ENCODE assay signal across 8 cellular contexts in the genomic region with DNA sequence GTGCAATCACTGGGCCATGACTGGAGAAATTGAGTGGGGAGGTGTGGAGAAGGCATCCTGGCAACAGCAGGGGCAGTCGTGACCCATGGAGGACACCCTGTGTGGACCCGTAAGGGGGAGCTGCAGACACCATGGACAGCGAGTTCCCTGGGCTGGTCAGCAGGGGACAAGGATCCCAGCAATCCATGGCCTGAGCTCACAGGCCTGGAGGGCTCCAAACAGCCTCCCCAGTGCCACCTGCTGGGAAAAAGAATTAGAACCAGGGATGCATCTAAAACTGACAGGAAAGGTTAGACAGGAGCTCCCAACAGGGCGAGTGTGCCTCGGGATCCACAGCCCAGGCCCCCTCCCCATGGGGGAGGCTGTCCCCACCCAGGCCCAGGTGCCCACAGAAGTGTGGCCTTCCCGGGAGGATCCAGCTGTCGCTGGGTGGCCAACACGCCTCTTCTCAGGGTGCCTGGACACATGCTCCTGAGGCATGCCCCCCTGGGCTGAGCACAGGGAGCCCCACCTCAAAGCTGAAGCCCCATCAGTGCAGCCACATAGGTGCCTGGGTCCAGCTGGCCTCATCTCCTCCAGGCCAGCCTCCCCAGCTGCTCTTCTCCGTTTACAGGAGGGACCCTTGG. TPM values are rescaled to one million over a fixed set of nuclear protein-coding genes. Genes with fewer than 3 reads are reported as not detected.
DNase-seq lines count a peak whose midpoint lies in the region; ATAC-seq and TF ChIP-seq lines count a peak whose summit lies in the region.

No MANE protein-coding gene starts in this region.

- TF ChIP-seq POLR2A in prostate gland (IDR thresholded peaks at IDR 0.05) = no peak

- H3K4me3 ChIP-seq in MM.1S (ENCODE audit: low read length) (no peak overlapping the region), prostate gland (no peak overlapping the region)

- no peak for ATAC-seq in HG03280 (IDR thresholded peaks at IDR 0.05; ENCODE audit: unreplicated experiment)
- ATAC-seq in GM18498 (IDR thresholded peaks at IDR 0.05; ENCODE audit: unreplicated experiment) = no peak

- H3K4me1 ChIP-seq in MM.1S (ENCODE audit: low read length) = no peaks in the 10 kb centered on the region
- no peaks in the 10 kb centered on the region for H3K4me1 ChIP-seq in prostate gland (replicated peaks)

- H3K27ac ChIP-seq in MM.1S (ENCODE audit: low read length) (no peak overlapping the region), prostate gland (no peak overlapping the region)

- H3K27me3 Mint-ChIP-seq in glutamatergic neuron (ENCODE audit: unreplicated experiment) = no peaks in the 10 kb centered on the region

- TF ChIP-seq CTCF in MM.1S (IDR thresholded peaks at IDR 0.05; ENCODE audit: low read length) (peak; percentile 29), glutamatergic neuron (IDR thresholded peaks at IDR 0.05; ENCODE audit: partially characterized antibody, unreplicated experiment) (peak; percentile 54), prostate gland (IDR thresholded peaks at IDR 0.05) (peak in 3 of 4 experiments; percentile 52 to 69 (median 67))

- H3K27ac Mint-ChIP-seq in glutamatergic neuron (ENCODE audit: unreplicated experiment) = no peak overlapping the region

- H3K4me1 Mint-ChIP-seq in glutamatergic neuron (ENCODE audit: low read depth, unreplicated experiment) = peaks cover 4% of the 10 kb centered on the region

- H3K27me3 ChIP-seq in MM.1S (replicated peaks; ENCODE audit: insufficient read depth, low read length) = peaks cover 75% of the 10 kb centered on the region
- H3K27me3 ChIP-seq in prostate gland (replicated peaks; ENCODE audit: insufficient read depth) = no peaks in the 10 kb centered on the region

- peaks cover 11% of the 10 kb centered on the region for H3K9me3 Mint-ChIP-seq in glutamatergic neuron (ENCODE audit: unreplicated experiment)

- DNase-seq in NCI-H82 (lab: John Stamatoyannopoulos, UW) (peak; percentile 77), NCI-H82 treated with DMSO at 0.1 percent for 48 hours (lab: John Stamatoyannopoulos, UW; ENCODE audit: unreplicated experiment) (no peak), MM.1S (no peak), UCSD-AML1 (lab: John Stamatoyannopoulos, UW; ENCODE audit: unreplicated experiment) (peak; percentile 32), glutamatergic neuron (peak; percentile 82), prostate gland (ENCODE audit: low spot score) (peak; percentile 49)

- H3K9me2 ChIP-seq in MM.1S (replicated peaks; ENCODE audit: insufficient read depth, low read length) = no peaks in the 10 kb centered on the region

- H2AFZ ChIP-seq in MM.1S (ENCODE audit: low read length) = no peak overlapping the region

- peaks cover 7% of the 10 kb centered on the region for H3K36me3 Mint-ChIP-seq in glutamatergic neuron (ENCODE audit: unreplicated experiment)

- WGBS in prostate gland = 34% methylated on average over 9 of the region's 9 CpGs

- intact Hi-C loops in prostate gland (cut with DNase I) = no loop called here

- H4K20me1 ChIP-seq in MM.1S (ENCODE audit: insufficient read depth, low read length) = no peaks in the 10 kb centered on the region

- H3K4me3 Mint-ChIP-seq in glutamatergic neuron (ENCODE audit: unreplicated experiment) = no peak overlapping the region

- H3K9me3 ChIP-seq in MM.1S (replicated peaks; ENCODE audit: insufficient read depth, low read length) (no peaks in the 10 kb centered on the region), prostate gland (no peaks in the 10 kb centered on the region)

- H3K9ac ChIP-seq in MM.1S (ENCODE audit: low read length) = no peak overlapping the region

- H3K36me3 ChIP-seq in MM.1S (replicated peaks; ENCODE audit: insufficient read depth, low read length) = no peaks in the 10 kb centered on the region
- H3K36me3 ChIP-seq in prostate gland = no peaks in the 10 kb centered on the region

- no peaks in the 10 kb centered on the region for H3K79me2 ChIP-seq in MM.1S (ENCODE audit: low read length)

- no peak overlapping the region for H3K4me2 ChIP-seq in MM.1S (ENCODE audit: low read depth, low read length)

- no peaks in the 10 kb centered on the region for H3F3A ChIP-seq in MM.1S (ENCODE audit: insufficient read depth, low read length)

RNA-seq across cellular contexts. Expression of gene KIF1A, which starts 20.5 kb away (rescaled TPM):
- total RNA-seq in glutamatergic neuron (ENCODE audit: unreplicated experiment) (439 TPM), prostate gland (10 to 100 TPM; 18.9 to 55.8 TPM)

RNA-seq across cellular contexts. Expression of gene AGXT, which starts 28.1 kb away (rescaled TPM):
- total RNA-seq in glutamatergic neuron (ENCODE audit: unreplicated experiment) (not detected), prostate gland (not detected)

RNA-seq across cellular contexts. Expression of gene MAB21L4, which starts 55.4 kb away (rescaled TPM):
- total RNA-seq in glutamatergic neuron (ENCODE audit: unreplicated experiment) (not detected), prostate gland (1 to 10 TPM; 1.1 to 3.5 TPM)

Comparison
In these comparisons a context has a peak if more than half of its experiments do, and no peak if none do; other contexts are left out.
1. DNase-seq: peak in NCI-H82 (single experiment), UCSD-AML1 (single experiment), glutamatergic neuron (single experiment) and prostate gland (single experiment); none in NCI-H82 treated with DMSO at 0.1 percent for 48 hours (single experiment) and MM.1S (single experiment).
2. Peak in every context shown above with its lines, with median percentiles within 50 percentile points of each other: CTCF ChIP-seq.